Comparison of ENCODE assay signal across 1 cellular context in genomic region chr3:115706311-115706829, GRCh38.
TF ChIP-seq lines count a peak whose summit lies in the region.

No MANE protein-coding gene starts in this region.

TF ChIP-seq in HepG2, 621 proteins besides CTCF, POLR2A, EP300 and RAD21 (continued from another document and continues in another):
- TF ChIP-seq PBX2 (CRISPR knock-in tag; IDR thresholded peaks at IDR 0.05) (no peak), SOX5 (CRISPR knock-in tag; IDR thresholded peaks at IDR 0.05; ENCODE audit: borderline replicate concordance) (peak; percentile 81; the same call in 1 of the 2 replicates), POGZ (CRISPR knock-in tag; IDR thresholded peaks at IDR 0.05) (peak; percentile 68), ZNF792 (CRISPR knock-in tag; IDR thresholded peaks at IDR 0.05) (0 out of 2 replicates have a peak, but pooled peaks have one; percentile 54), FOXA1 (IDR thresholded peaks at IDR 0.05) (0 out of 2 replicates have a peak, but pooled peaks have one; percentile 12), FOXA1 (CRISPR knock-in tag; IDR thresholded peaks at IDR 0.05) (0 out of 2 replicates have a peak, but pooled peaks have one; percentile 10), SALL2 (CRISPR knock-in tag; IDR thresholded peaks at IDR 0.05) (no peak), NCOA5 (CRISPR knock-in tag; IDR thresholded peaks at IDR 0.05) (no peak), ZSCAN12 (CRISPR knock-in tag; IDR thresholded peaks at IDR 0.05) (no peak), ZNF530 (CRISPR knock-in tag; IDR thresholded peaks at IDR 0.05; ENCODE audit: low read depth) (no peak), ZNF644 (CRISPR knock-in tag; IDR thresholded peaks at IDR 0.05; ENCODE audit: low read depth) (0 out of 2 replicates have a peak, but pooled peaks have one; percentile 22), REPIN1 (CRISPR knock-in tag; IDR thresholded peaks at IDR 0.05; ENCODE audit: borderline replicate concordance, low read depth) (no peak), MTA3 (CRISPR knock-in tag; IDR thresholded peaks at IDR 0.05) (no peak), TMF1 (CRISPR knock-in tag; IDR thresholded peaks at IDR 0.05; ENCODE audit: low read depth) (no peak), NRL (CRISPR knock-in tag; IDR thresholded peaks at IDR 0.05; ENCODE audit: borderline replicate concordance) (no peak), RFX1 (IDR thresholded peaks at IDR 0.05) (no peak), NFE2L1 (CRISPR knock-in tag; IDR thresholded peaks at IDR 0.05; ENCODE audit: borderline replicate concordance) (no peak), CAMTA2 (CRISPR knock-in tag; IDR thresholded peaks at IDR 0.05; ENCODE audit: borderline replicate concordance) (no peak), ZNF629 (CRISPR knock-in tag; conservative IDR thresholded peaks at IDR 0.05) (no peak), ZNF615 (CRISPR knock-in tag; IDR thresholded peaks at IDR 0.05; ENCODE audit: borderline replicate concordance) (no peak), NKX3-1 (CRISPR knock-in tag; IDR thresholded peaks at IDR 0.05) (no peak), SRSF4 (IDR thresholded peaks at IDR 0.05; ENCODE audit: low read depth, low read length, poor library complexity, severe bottlenecking) (no peak), RAD51 (IDR thresholded peaks at IDR 0.05; ENCODE audit: borderline replicate concordance) (no peak), ZNF18 (CRISPR knock-in tag; IDR thresholded peaks at IDR 0.05; ENCODE audit: insufficient replicate concordance) (no peak), PRDM10 (CRISPR knock-in tag; IDR thresholded peaks at IDR 0.05; ENCODE audit: low read depth) (no peak), ZNF296 (CRISPR knock-in tag; conservative IDR thresholded peaks at IDR 0.05) (no peak), ZNF101 (CRISPR knock-in tag; IDR thresholded peaks at IDR 0.05; ENCODE audit: borderline replicate concordance, low read depth) (no peak), XRCC5 (optimal IDR thresholded peaks at IDR 0.05; ENCODE audit: low read length) (no peak)
- TF ChIP-seq, protein P1, sequence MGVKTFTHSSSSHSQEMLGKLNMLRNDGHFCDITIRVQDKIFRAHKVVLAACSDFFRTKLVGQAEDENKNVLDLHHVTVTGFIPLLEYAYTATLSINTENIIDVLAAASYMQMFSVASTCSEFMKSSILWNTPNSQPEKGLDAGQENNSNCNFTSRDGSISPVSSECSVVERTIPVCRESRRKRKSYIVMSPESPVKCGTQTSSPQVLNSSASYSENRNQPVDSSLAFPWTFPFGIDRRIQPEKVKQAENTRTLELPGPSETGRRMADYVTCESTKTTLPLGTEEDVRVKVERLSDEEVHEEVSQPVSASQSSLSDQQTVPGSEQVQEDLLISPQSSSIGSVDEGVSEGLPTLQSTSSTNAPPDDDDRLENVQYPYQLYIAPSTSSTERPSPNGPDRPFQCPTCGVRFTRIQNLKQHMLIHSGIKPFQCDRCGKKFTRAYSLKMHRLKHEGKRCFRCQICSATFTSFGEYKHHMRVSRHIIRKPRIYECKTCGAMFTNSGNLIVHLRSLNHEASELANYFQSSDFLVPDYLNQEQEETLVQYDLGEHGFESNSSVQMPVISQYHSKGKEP (CRISPR knock-in tag; IDR thresholded peaks at IDR 0.05) = no peak
- TF ChIP-seq, protein P2, sequence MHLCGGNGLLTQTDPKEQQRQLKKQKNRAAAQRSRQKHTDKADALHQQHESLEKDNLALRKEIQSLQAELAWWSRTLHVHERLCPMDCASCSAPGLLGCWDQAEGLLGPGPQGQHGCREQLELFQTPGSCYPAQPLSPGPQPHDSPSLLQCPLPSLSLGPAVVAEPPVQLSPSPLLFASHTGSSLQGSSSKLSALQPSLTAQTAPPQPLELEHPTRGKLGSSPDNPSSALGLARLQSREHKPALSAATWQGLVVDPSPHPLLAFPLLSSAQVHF (CRISPR knock-in tag; IDR thresholded peaks at IDR 0.05) = no peak
- TF ChIP-seq, protein P3, sequence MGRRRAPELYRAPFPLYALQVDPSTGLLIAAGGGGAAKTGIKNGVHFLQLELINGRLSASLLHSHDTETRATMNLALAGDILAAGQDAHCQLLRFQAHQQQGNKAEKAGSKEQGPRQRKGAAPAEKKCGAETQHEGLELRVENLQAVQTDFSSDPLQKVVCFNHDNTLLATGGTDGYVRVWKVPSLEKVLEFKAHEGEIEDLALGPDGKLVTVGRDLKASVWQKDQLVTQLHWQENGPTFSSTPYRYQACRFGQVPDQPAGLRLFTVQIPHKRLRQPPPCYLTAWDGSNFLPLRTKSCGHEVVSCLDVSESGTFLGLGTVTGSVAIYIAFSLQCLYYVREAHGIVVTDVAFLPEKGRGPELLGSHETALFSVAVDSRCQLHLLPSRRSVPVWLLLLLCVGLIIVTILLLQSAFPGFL (CRISPR knock-in tag; IDR thresholded peaks at IDR 0.05) = no peak
- TF ChIP-seq, protein P4, sequence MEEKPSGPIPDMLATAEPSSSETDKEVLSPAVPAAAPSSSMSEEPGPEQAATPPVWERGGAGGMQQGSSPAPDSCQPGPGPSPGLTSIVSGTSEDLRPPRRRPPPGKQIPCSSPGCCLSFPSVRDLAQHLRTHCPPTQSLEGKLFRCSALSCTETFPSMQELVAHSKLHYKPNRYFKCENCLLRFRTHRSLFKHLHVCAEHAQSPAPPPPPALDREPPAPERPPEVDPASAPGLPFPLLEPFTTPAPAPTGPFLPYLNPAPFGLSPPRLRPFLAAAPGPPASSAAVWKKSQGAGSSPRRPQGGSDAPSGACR (CRISPR knock-in tag; IDR thresholded peaks at IDR 0.05) = no peak
- TF ChIP-seq, protein P5, sequence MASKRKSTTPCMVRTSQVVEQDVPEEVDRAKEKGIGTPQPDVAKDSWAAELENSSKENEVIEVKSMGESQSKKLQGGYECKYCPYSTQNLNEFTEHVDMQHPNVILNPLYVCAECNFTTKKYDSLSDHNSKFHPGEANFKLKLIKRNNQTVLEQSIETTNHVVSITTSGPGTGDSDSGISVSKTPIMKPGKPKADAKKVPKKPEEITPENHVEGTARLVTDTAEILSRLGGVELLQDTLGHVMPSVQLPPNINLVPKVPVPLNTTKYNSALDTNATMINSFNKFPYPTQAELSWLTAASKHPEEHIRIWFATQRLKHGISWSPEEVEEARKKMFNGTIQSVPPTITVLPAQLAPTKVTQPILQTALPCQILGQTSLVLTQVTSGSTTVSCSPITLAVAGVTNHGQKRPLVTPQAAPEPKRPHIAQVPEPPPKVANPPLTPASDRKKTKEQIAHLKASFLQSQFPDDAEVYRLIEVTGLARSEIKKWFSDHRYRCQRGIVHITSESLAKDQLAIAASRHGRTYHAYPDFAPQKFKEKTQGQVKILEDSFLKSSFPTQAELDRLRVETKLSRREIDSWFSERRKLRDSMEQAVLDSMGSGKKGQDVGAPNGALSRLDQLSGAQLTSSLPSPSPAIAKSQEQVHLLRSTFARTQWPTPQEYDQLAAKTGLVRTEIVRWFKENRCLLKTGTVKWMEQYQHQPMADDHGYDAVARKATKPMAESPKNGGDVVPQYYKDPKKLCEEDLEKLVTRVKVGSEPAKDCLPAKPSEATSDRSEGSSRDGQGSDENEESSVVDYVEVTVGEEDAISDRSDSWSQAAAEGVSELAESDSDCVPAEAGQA (IDR thresholded peaks at IDR 0.05; ENCODE audit: low read depth) = no peak
- TF ChIP-seq, protein P5 (CRISPR knock-in tag; IDR thresholded peaks at IDR 0.05; ENCODE audit: borderline replicate concordance) = no peak
